In genomic region chr5:88886756-88887741, GRCh38 we compare ENCODE assay signal across 12 cellular contexts. TPM values are rescaled to one million over a fixed set of nuclear protein-coding genes. Genes with fewer than 3 reads are reported as not detected.
A peak's percentile ranks its signal among the peaks of the same experiment; 100 is the strongest.
DNase-seq lines count a peak whose midpoint lies in the region; ATAC-seq, FAIRE-seq and TF ChIP-seq lines count a peak whose summit lies in the region.
"Had no signal": no experiment of that assay in that cellular context is flagged by ENCODE, and none has a peak within 500 bp of the region (broad histone marks: within the 10 kb centered on the region; RNA-seq: fewer than 3 reads in every experiment).

No MANE protein-coding gene starts in this region.

- no peaks in the 10 kb centered on the region for H3K36me3 Mint-ChIP-seq in astrocyte (ENCODE audit: low read depth, unreplicated experiment)
- H3K36me3 Mint-ChIP-seq in activated T-helper 2 cell treated with anti-CD3 and anti-CD28 coated beads, Interferon-gamma antibody, Interleukin-2, Interleukin-4, amounts not matched to agents 10 μg/mL and 5 μg/mL and 100 μg/mL, durations not matched to agents 14 hours and 24 hours and 36 hours (ENCODE audit: low read depth), result no peaks in the 10 kb centered on the region
- H3K36me3 Mint-ChIP-seq: CD4-positive, CD25-positive, alpha-beta regulatory T cell had no signal

- TF ChIP-seq CTCF in astrocyte (IDR thresholded peaks at IDR 0.05; ENCODE audit: insufficient read depth, low read depth, low read length) (no peak), parathyroid adenoma (IDR thresholded peaks at IDR 0.05) (no peak)

- intact Hi-C loops in posterior vena cava (cut with DNase I), result loop anchor here in 1 of 2 donors (10.0 kb wide), 1 partner anchor 52 kb away; no protein-coding TSS in a partner anchor
- intact Hi-C loops in activated T-helper 2 cell treated with anti-CD3 and anti-CD28 coated beads, Interferon-gamma antibody, Interleukin-2, Interleukin-4, amounts not matched to agents 10 μg/mL and 5 μg/mL and 100 μg/mL, durations not matched to agents 14 hours and 24 hours and 36 hours (cut with micrococcal nuclease), result loop anchor here (10.0 kb wide), 2 partner anchors 742 to 1102 kb away; no protein-coding TSS in a partner anchor

- H3K9me3 ChIP-seq in astrocyte (ENCODE audit: insufficient read depth, low read depth, low read length) (no peaks in the 10 kb centered on the region), parathyroid adenoma (ENCODE audit: control insufficient read depth, low read length) (no peaks in the 10 kb centered on the region)

- H4K20me1 ChIP-seq in astrocyte (ENCODE audit: insufficient read depth, low read length), result no peaks in the 10 kb centered on the region

- FAIRE-seq in astrocyte (lab: Jason Lieb, UNC), result no peak
- FAIRE-seq: colon had no signal

- no peak overlapping the region for H3K4me2 ChIP-seq in astrocyte (ENCODE audit: low read length)
- H3K4me2 ChIP-seq in parathyroid adenoma (ENCODE audit: low read length), result peak overlapping the region; percentile 32

- H3K27me3 Mint-ChIP-seq in astrocyte (ENCODE audit: low read depth, unreplicated experiment), result peaks cover 5% of the 10 kb centered on the region
- H3K27me3 Mint-ChIP-seq in activated T-helper 2 cell treated with anti-CD3 and anti-CD28 coated beads, Interferon-gamma antibody, Interleukin-2, Interleukin-4, amounts not matched to agents 10 μg/mL and 5 μg/mL and 100 μg/mL, durations not matched to agents 14 hours and 24 hours and 36 hours (ENCODE audit: low read depth), result peaks cover 83% of the 10 kb centered on the region

- peak overlapping the region; percentile 61 for H3K4me3 ChIP-seq in GM08714 (ENCODE audit: low read length)
- H3K4me3 ChIP-seq in astrocyte (ENCODE audit: insufficient read depth, low read depth, low read length), result no peak overlapping the region
- peak overlapping the region; percentile 17 for H3K4me3 ChIP-seq in parathyroid adenoma (ENCODE audit: low read depth, low read length)

- peaks cover 6% of the 10 kb centered on the region for H3K79me2 ChIP-seq in astrocyte (ENCODE audit: insufficient read depth, low read length)
- no peaks in the 10 kb centered on the region for H3K79me2 ChIP-seq in parathyroid adenoma

- no peaks in the 10 kb centered on the region for H3K9me3 Mint-ChIP-seq in astrocyte (ENCODE audit: unreplicated experiment)
- no peaks in the 10 kb centered on the region for H3K9me3 Mint-ChIP-seq in activated T-helper 2 cell treated with anti-CD3 and anti-CD28 coated beads, Interferon-gamma antibody, Interleukin-2, Interleukin-4, amounts not matched to agents 10 μg/mL and 5 μg/mL and 100 μg/mL, durations not matched to agents 14 hours and 24 hours and 36 hours

- H3K36me3 ChIP-seq in astrocyte (ENCODE audit: insufficient read depth, low read length), result no peaks in the 10 kb centered on the region
- no peaks in the 10 kb centered on the region for H3K36me3 ChIP-seq in parathyroid adenoma (ENCODE audit: control insufficient read depth, insufficient read depth, low read length)

- ATAC-seq in HG02885 (IDR thresholded peaks at IDR 0.05; ENCODE audit: poor library complexity, unreplicated experiment) (peak; percentile 29), HG03432 (IDR thresholded peaks at IDR 0.05; ENCODE audit: unreplicated experiment) (no peak)

- H3K27ac Mint-ChIP-seq in astrocyte (ENCODE audit: unreplicated experiment), result no peak overlapping the region
- H3K27ac Mint-ChIP-seq in activated T-helper 2 cell treated with anti-CD3 and anti-CD28 coated beads, Interferon-gamma antibody, Interleukin-2, Interleukin-4, amounts not matched to agents 10 μg/mL and 5 μg/mL and 100 μg/mL, durations not matched to agents 14 hours and 24 hours and 36 hours, result no peak overlapping the region
- H3K27ac Mint-ChIP-seq: CD4-positive, CD25-positive, alpha-beta regulatory T cell had no signal

- H3K9ac ChIP-seq in astrocyte (ENCODE audit: low read length) (no peak overlapping the region), parathyroid adenoma (no peak overlapping the region)

- peak; percentile 7 for DNase-seq in astrocyte (ENCODE audit: low read depth)
- DNase-seq in posterior vena cava (ENCODE audit: low spot score), result no peak
- DNase-seq in DMS79 treated with DMSO at 0.1 percent for 48 hours (lab: John Stamatoyannopoulos, UW), result no peak
- DNase-seq in activated T-helper 2 cell treated with anti-CD3 and anti-CD28 coated beads, Interferon-gamma antibody, Interleukin-2, Interleukin-4, amounts not matched to agents 10 μg/mL and 5 μg/mL and 100 μg/mL, durations not matched to agents 14 hours and 24 hours and 36 hours (ENCODE audit: low spot score), result no peak
- DNase-seq: activated T-cell treated with anti-CD3 and anti-CD28 coated beads, Interleukin-2, amount 50 U/mL, for 1 hour; CD4-positive, CD25-positive, alpha-beta regulatory T cell; NCI-H510A treated with DMSO at 0.1 percent for 48 hours had no signal

- no peaks in the 10 kb centered on the region for H3K27me3 ChIP-seq in astrocyte (ENCODE audit: insufficient read depth, low read length)
- H3K27me3 ChIP-seq in parathyroid adenoma (ENCODE audit: control insufficient read depth, insufficient read depth, low read length), result peaks cover 4% of the 10 kb centered on the region

- no peak overlapping the region for H2AFZ ChIP-seq in astrocyte (ENCODE audit: low read depth, low read length)
- H2AFZ ChIP-seq in parathyroid adenoma, result no peak overlapping the region

- H3K4me1 Mint-ChIP-seq in astrocyte (ENCODE audit: low read depth, unreplicated experiment), result peaks cover 2% of the 10 kb centered on the region
- peaks cover 26% of the 10 kb centered on the region for H3K4me1 Mint-ChIP-seq in activated T-helper 2 cell treated with anti-CD3 and anti-CD28 coated beads, Interferon-gamma antibody, Interleukin-2, Interleukin-4, amounts not matched to agents 10 μg/mL and 5 μg/mL and 100 μg/mL, durations not matched to agents 14 hours and 24 hours and 36 hours (ENCODE audit: low read depth)

- no peak overlapping the region for H3K4me3 Mint-ChIP-seq in astrocyte (ENCODE audit: unreplicated experiment)
- H3K4me3 Mint-ChIP-seq in activated T-helper 2 cell treated with anti-CD3 and anti-CD28 coated beads, Interferon-gamma antibody, Interleukin-2, Interleukin-4, amounts not matched to agents 10 μg/mL and 5 μg/mL and 100 μg/mL, durations not matched to agents 14 hours and 24 hours and 36 hours (ENCODE audit: low read depth), result no peak overlapping the region
- H3K4me3 Mint-ChIP-seq: CD4-positive, CD25-positive, alpha-beta regulatory T cell had no signal

- H3K27ac ChIP-seq in astrocyte (ENCODE audit: low read depth, low read length), result no peak overlapping the region
- H3K27ac ChIP-seq in parathyroid adenoma, result peak overlapping the region; percentile 20

- no peaks in the 10 kb centered on the region for H3K4me1 ChIP-seq in astrocyte (ENCODE audit: insufficient read depth, low read length)
- H3K4me1 ChIP-seq in parathyroid adenoma, result no peaks in the 10 kb centered on the region

RNA-seq across cellular contexts. Expression of gene MEF2C, which starts 4.1 kb away (rescaled TPM):
- total RNA-seq in astrocyte (20.5 and 21.8 TPM in 2 replicates), posterior vena cava (10 to 100 TPM; 86.7 to 94.1 TPM)
- 0.25 and 0.30 TPM in 2 replicates for total RNA-seq in activated T-helper 2 cell treated with anti-CD3 and anti-CD28 coated beads, Interferon-gamma antibody, Interleukin-2, Interleukin-4, amounts not matched to agents 10 μg/mL and 5 μg/mL and 100 μg/mL, durations not matched to agents 14 hours and 24 hours and 36 hours

Comparison
In these comparisons a context has a peak if more than half of its experiments do, and no peak if none do; other contexts are left out.
1. RNA of gene MEF2C, which starts 4.1 kb away (total RNA-seq): 86.7 to 94.1 TPM in posterior vena cava and 20.5 to 21.8 TPM in astrocyte; 0.25 to 0.30 TPM in activated T-helper 2 cell treated with anti-CD3 and anti-CD28 coated beads, Interferon-gamma antibody, Interleukin-2, Interleukin-4, amounts not matched to agents 10 μg/mL and 5 μg/mL and 100 μg/mL, durations not matched to agents 14 hours and 24 hours and 36 hours; every median in the first group is over 10 times any median in the second.